In the genomic region with DNA sequence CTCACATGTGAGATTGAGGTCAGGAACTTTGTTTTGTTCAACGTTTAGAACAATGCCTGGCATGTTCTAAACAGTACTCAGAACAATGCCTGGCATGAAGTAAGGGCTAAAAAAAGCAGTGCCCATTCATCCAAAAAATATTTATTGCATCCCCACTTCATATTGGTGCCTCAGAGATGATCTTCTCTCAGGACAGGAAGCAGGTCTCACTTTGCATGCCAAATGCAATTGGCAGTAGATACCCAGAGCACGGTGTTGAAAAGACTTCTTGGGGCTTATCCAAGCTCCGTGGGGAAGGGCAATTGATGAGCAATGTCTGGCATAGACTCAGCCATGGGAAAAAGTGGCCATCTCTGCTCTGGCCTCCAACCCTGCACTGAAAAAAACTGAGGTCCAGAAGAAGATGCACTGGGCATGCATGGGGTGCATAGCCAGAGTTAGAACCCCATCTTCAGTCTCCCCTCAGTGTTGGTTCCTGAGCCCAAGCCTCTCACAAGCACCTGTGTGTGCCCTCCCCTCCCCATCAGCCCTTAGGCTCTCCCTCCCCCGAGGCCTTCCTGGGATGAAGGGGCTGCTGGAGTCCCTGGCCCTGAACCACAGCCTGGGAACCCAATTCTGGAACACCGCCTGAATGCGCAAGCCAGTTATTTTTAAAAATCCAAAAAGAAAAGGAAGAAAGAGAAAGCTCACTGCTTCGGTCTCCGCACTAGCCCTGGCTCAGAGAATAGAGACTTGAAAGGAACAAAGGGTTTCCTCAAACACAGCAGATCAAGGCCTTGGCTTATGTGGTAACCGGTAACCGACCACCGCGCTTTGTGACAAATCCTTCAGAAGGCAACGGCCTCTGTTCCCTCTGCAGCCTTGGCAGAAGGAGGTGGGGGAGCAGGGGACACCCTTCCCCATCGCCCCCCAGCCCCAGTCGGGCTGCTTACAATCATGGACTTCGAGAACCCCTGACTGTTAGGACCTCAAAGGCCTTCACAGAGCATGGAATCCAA, we compare ENCODE assay signal across 8 cellular contexts.
DNase-seq lines count a peak whose midpoint lies in the region; ATAC-seq and TF ChIP-seq lines count a peak whose summit lies in the region.

No MANE protein-coding gene starts in this region.

- peak; percentile 85 for ATAC-seq in SK-N-SH treated with all-trans-retinoic acid at 6 μM for 48 hours

- no peak for TF ChIP-seq CTCF in fibroblast of the aortic adventitia (IDR thresholded peaks at IDR 0.05; ENCODE audit: insufficient read depth, low read length)
- TF ChIP-seq CTCF in GM13977 (IDR thresholded peaks at IDR 0.05; ENCODE audit: extremely low read depth, insufficient read depth, missing control alignments) = no peak

- CTCF ChIA-PET in HEK293T (lab: Yijun Ruan, JAX) = no interaction called here

- POLR2A ChIA-PET in HEK293T (lab: Yijun Ruan, JAX) = no interaction called here

- peak; percentile 91 for DNase-seq in GM04504 (ENCODE audit: low read depth)
- DNase-seq in fibroblast of the aortic adventitia (ENCODE audit: low read depth) = peak; percentile 93
- peak; percentile 69 for DNase-seq in skeletal muscle cell (ENCODE audit: low read depth)
- no peak for DNase-seq in HEK293T (ENCODE audit: extremely low spot score)
- no peak for DNase-seq in NCI-H2029 treated with DMSO at 0.1 percent for 48 hours (lab: John Stamatoyannopoulos, UW)
- DNase-seq in activated CD4-positive, alpha-beta T cell treated with anti-CD3 and anti-CD28 coated beads for 1 hour = no peak
- no peak for DNase-seq in GM13977 (ENCODE audit: low spot score)

- in situ Hi-C loops in GM13977 (cut with MboI; ENCODE audit: low pct_unique_long_range_greater_than_20kb, low sequenced_read_pairs, unreplicated experiment) = no loop called here

- H3K4me3 ChIP-seq in fibroblast of the aortic adventitia (ENCODE audit: low read depth, low read length) (no peak overlapping the region), skeletal muscle cell (ENCODE audit: low read depth, low read length) (no peak overlapping the region)

TF ChIP-seq in SK-N-SH treated with all-trans-retinoic acid at 6 μM for 48 hours, 23 proteins besides CTCF, POLR2A, EP300 and RAD21:
- TF ChIP-seq, protein P1, sequence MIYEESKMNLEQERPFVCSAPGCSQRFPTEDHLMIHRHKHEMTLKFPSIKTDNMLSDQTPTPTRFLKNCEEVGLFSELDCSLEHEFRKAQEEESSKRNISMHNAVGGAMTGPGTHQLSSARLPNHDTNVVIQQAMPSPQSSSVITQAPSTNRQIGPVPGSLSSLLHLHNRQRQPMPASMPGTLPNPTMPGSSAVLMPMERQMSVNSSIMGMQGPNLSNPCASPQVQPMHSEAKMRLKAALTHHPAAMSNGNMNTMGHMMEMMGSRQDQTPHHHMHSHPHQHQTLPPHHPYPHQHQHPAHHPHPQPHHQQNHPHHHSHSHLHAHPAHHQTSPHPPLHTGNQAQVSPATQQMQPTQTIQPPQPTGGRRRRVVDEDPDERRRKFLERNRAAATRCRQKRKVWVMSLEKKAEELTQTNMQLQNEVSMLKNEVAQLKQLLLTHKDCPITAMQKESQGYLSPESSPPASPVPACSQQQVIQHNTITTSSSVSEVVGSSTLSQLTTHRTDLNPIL (CRISPR knock-in tag; IDR thresholded peaks at IDR 0.05; ENCODE audit: low read depth) = peak; percentile 80
- peak; percentile 79 for TF ChIP-seq ISL1 (CRISPR knock-in tag; IDR thresholded peaks at IDR 0.05)
- TF ChIP-seq TOX (CRISPR knock-in tag; IDR thresholded peaks at IDR 0.05; ENCODE audit: borderline replicate concordance) = no peak

TF ChIP-seq in HEK293T, 16 proteins besides CTCF, POLR2A, EP300 and RAD21:
- no peak for TF ChIP-seq CTBP1 (IDR thresholded peaks at IDR 0.05; ENCODE audit: borderline replicate concordance)
- no peak for TF ChIP-seq SP1 (IDR thresholded peaks at IDR 0.05)
- no peak for TF ChIP-seq FOXK2 (IDR thresholded peaks at IDR 0.05)
- no peak for TF ChIP-seq L3MBTL2 (conservative IDR thresholded peaks at IDR 0.05)
- TF ChIP-seq ZNF384 (IDR thresholded peaks at IDR 0.05) = no peak
- no peak for TF ChIP-seq FOXM1 (IDR thresholded peaks at IDR 0.05; ENCODE audit: borderline replicate concordance)
TF ChIP-seq in HEK293T: peak in this region for 0.

Comparison
In these comparisons a context has a peak if more than half of its experiments do, and no peak if none do; other contexts are left out.
1. DNase-seq: peak in GM04504 (single experiment), fibroblast of the aortic adventitia (single experiment) and skeletal muscle cell (single experiment); none in HEK293T (single experiment), NCI-H2029 treated with DMSO at 0.1 percent for 48 hours (single experiment), activated CD4-positive, alpha-beta T cell treated with anti-CD3 and anti-CD28 coated beads for 1 hour (single experiment) and GM13977 (single experiment).